Comparison of ENCODE assay signal across 8 cellular contexts in genomic region chr6:32796848-32797776, GRCh38. TPM values are rescaled to one million over a fixed set of nuclear protein-coding genes. Genes with fewer than 3 reads are reported as not detected.
DNase-seq lines count a peak whose midpoint lies in the region; ATAC-seq, FAIRE-seq and TF ChIP-seq lines count a peak whose summit lies in the region.

No MANE protein-coding gene starts in this region.

- H3K27me3 ChIP-seq in bronchial epithelial cell (ENCODE audit: control insufficient read depth, insufficient read depth, low read length) = no peaks in the 10 kb centered on the region

- no peak for ATAC-seq in GM19463 (IDR thresholded peaks at IDR 0.05; ENCODE audit: unreplicated experiment)

- peak; percentile 81 for TF ChIP-seq CTCF in WI38 (IDR thresholded peaks at IDR 0.05; ENCODE audit: low read depth, low read length)
- TF ChIP-seq CTCF in bronchial epithelial cell (IDR thresholded peaks at IDR 0.05; ENCODE audit: insufficient read depth, low read length, severe bottlenecking) = peak; percentile 72

- peak; percentile 10 for DNase-seq in NCI-H1436 (lab: John Stamatoyannopoulos, UW)
- DNase-seq in NCI-H1436 treated with DMSO at 0.1 percent for 48 hours (lab: John Stamatoyannopoulos, UW) = no peak
- DNase-seq in NCI-H1105 treated with DMSO at 0.1 percent for 48 hours (lab: John Stamatoyannopoulos, UW) = peak; percentile 40
- DNase-seq in bronchial epithelial cell (ENCODE audit: low read depth) = peak; percentile 72
- DNase-seq in iris pigment epithelial cell (ENCODE audit: low read depth) = peak; percentile 45
- peak; percentile 79 for DNase-seq in stimulated activated CD4-positive, alpha-beta T cell treated with anti-CD3 and anti-CD28 coated beads, Interleukin-12 subunit alpha, Interleukin-12 subunit beta, amount 100 ng/mL, for 4 hours

- peak; percentile 68 for FAIRE-seq in bronchial epithelial cell (lab: Jason Lieb, UNC)

- H3K36me3 ChIP-seq in bronchial epithelial cell (ENCODE audit: control insufficient read depth, insufficient read depth, low read length) = no peaks in the 10 kb centered on the region

- peak overlapping the region; percentile 25; the same call in 1 of the 2 replicates for H3K4me3 ChIP-seq in WI38 (ENCODE audit: low read depth, low read length)
- peak overlapping the region; percentile 13 for H3K4me3 ChIP-seq in bronchial epithelial cell (ENCODE audit: low read depth, low read length)

RNA-seq across cellular contexts. Expression of gene HLA-DOB, which starts 19.7 kb away (rescaled TPM):
- total RNA-seq in bronchial epithelial cell = 0.26 and 3.2 TPM in 2 replicates

RNA-seq across cellular contexts. Expression of gene HLA-DQB2, which starts 33.8 kb away (rescaled TPM):
- total RNA-seq in bronchial epithelial cell = not detected in 2 replicates

RNA-seq across cellular contexts. Expression of gene TAP2, which starts 41.4 kb away (rescaled TPM):
- total RNA-seq in bronchial epithelial cell = 25.0 and 43.1 TPM in 2 replicates

RNA-seq across cellular contexts. Expression of gene PSMB8, which starts 46.7 kb away (rescaled TPM):
- 19.5 and 22.9 TPM in 2 replicates for total RNA-seq in bronchial epithelial cell

RNA-seq across cellular contexts. Expression of gene HLA-DQA2, which starts 55.9 kb away (rescaled TPM):
- total RNA-seq in bronchial epithelial cell = not detected in 2 replicates
